ENCODE assay signal across 8 cellular contexts in the genomic region with DNA sequence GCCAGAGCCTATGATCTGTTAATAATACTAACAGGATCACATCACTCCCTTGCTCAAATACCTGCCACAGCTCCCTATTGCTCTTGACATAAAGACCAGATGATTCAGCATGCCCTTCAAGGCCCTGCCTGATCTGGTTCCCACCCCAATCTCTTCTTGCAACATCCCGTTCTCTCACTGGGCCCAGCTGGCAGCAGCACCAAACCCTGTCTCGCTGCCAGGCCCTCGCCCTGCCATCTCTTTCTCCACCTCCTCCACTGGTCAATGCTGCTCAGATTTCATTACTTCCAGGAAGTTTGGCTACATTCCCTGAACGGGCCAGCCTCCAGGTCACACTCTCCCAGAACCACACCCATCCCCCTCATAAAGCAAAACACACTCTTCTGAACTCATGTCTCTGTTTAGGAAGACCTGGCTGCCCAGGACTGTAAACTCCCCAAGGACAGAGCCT. TPM values are rescaled to one million over a fixed set of nuclear protein-coding genes. Genes with fewer than 3 reads are reported as not detected.
DNase-seq lines count a peak whose midpoint lies in the region; ATAC-seq and TF ChIP-seq lines count a peak whose summit lies in the region.
"Had no signal": no experiment of that assay in that cellular context is flagged by ENCODE, and none has a peak within 500 bp of the region (broad histone marks: within the 10 kb centered on the region; RNA-seq: fewer than 3 reads in every experiment).

No MANE protein-coding gene starts in this region.

- H3K36me3 Mint-ChIP-seq in brain (peaks cover 4% of the 10 kb centered on the region), mesothelial cell of epicardium (peaks cover 3% of the 10 kb centered on the region)

- no peak overlapping the region for H2BK20ac ChIP-seq in IMR-90 (ENCODE audit: low read depth, low read length)

- H3K56ac ChIP-seq in IMR-90 (ENCODE audit: extremely low read depth, insufficient read depth, low read length), result no peak overlapping the region

- no peaks in the 10 kb centered on the region for H3K27me3 ChIP-seq in IMR-90 (ENCODE audit: control insufficient read depth, insufficient read depth, low read length)

- H3K4me1 Mint-ChIP-seq in brain (peaks cover 7% of the 10 kb centered on the region), mesothelial cell of epicardium (peaks cover 5% of the 10 kb centered on the region)

- no peak for TF ChIP-seq POLR2A in IMR-90 (IDR thresholded peaks at IDR 0.05; ENCODE audit: low read depth, low read length)

- no peaks in the 10 kb centered on the region for H3K79me1 ChIP-seq in IMR-90 (ENCODE audit: low read depth in 1 of 2, low read length in 2 of 2)

- H3K4me2 ChIP-seq in IMR-90 (ENCODE audit: low read depth, low read length), result no peak overlapping the region
- H3K4me2 ChIP-seq: smooth muscle cell had no signal

- H2AFZ ChIP-seq in IMR-90 (replicated peaks; ENCODE audit: low read length, poor library complexity), result peak overlapping the region; percentile 53

- H3K4me3 ChIP-seq in IMR-90 (ENCODE audit: insufficient read depth, low read depth, low read length), result no peak overlapping the region
- H3K4me3 ChIP-seq: smooth muscle cell had no signal

- H3K4me1 ChIP-seq in IMR-90 (ENCODE audit: control insufficient read depth, insufficient read depth, low read length), result peaks cover 3% of the 10 kb centered on the region; the same call in 1 of the 2 replicates

- H3K27me3 Mint-ChIP-seq in brain, result peaks cover 7% of the 10 kb centered on the region
- no peaks in the 10 kb centered on the region for H3K27me3 Mint-ChIP-seq in mesothelial cell of epicardium (ENCODE audit: low read depth)

- no peak overlapping the region for H3K23ac ChIP-seq in IMR-90 (ENCODE audit: low read depth, low read length)

- H2BK120ac ChIP-seq in IMR-90 (ENCODE audit: low read depth, low read length), result no peak overlapping the region

- intact Hi-C loops in IMR-90 (cut with micrococcal nuclease), result no loop called here

- H3K9me3 Mint-ChIP-seq in brain (no peaks in the 10 kb centered on the region), mesothelial cell of epicardium (no peaks in the 10 kb centered on the region)

- in situ Hi-C loops in IMR-90 (cut with MboI; ENCODE audit: low sequenced_read_pairs), result no loop called here

- H3K27ac Mint-ChIP-seq in brain (peak overlapping the region in 3 of 5 experiments; percentile 77 to 81 (median 79)), mesothelial cell of epicardium (no peak overlapping the region)

- WGBS in IMR-90 (ENCODE audit: extremely low coverage in 2 of 2, insufficient read length in 1 of 2), 2 experiments, result 35% methylated on average over 4 of the region's 4 CpGs; no CpG with 5 or more reads in 1 of the 2 experiments

- no peak for TF ChIP-seq RAD21 in IMR-90 (IDR thresholded peaks at IDR 0.05; ENCODE audit: low read length)

- TF ChIP-seq CTCF in IMR-90 (conservative IDR thresholded peaks at IDR 0.05; ENCODE audit: low read depth, low read length) (no peak), brain (conservative IDR thresholded peaks at IDR 0.05) (no peak), GM10248 (IDR thresholded peaks at IDR 0.05; ENCODE audit: control extremely low read depth, extremely low read depth, low read depth, missing control alignments) (no peak), mesothelial cell of epicardium (IDR thresholded peaks at IDR 0.05; ENCODE audit: unreplicated experiment) (no peak)

- CTCF ChIA-PET in IMR-90 (lab: Yijun Ruan, JAX), result no interaction called here
- CTCF ChIA-PET in GM10248 (lab: Yijun Ruan, JAX), result no interaction called here

- POLR2A ChIA-PET in IMR-90 (lab: Charles Lee; ENCODE audit: unreplicated experiment) (no interaction called here), GM10248 (lab: Yijun Ruan, JAX) (no interaction called here)

- H4K8ac ChIP-seq in IMR-90 (ENCODE audit: low read depth in 2 of 2, low read length in 2 of 2), result no peak overlapping the region

- no peak overlapping the region for H3K9ac ChIP-seq in IMR-90 (ENCODE audit: low read depth, low read length)

- dilution Hi-C loops in IMR-90 (cut with HindIII; ENCODE audit: low sequenced_read_pairs, unreplicated experiment), result no loop called here

- H3K9me1 ChIP-seq in IMR-90 (ENCODE audit: insufficient read depth, low read length), result no peaks in the 10 kb centered on the region

- H3K4ac ChIP-seq in IMR-90 (ENCODE audit: low read depth, low read length), result no peak overlapping the region

- H4K91ac ChIP-seq in IMR-90 (ENCODE audit: insufficient read depth, low read depth, low read length), result no peak overlapping the region

- no peak overlapping the region for H2BK15ac ChIP-seq in IMR-90 (ENCODE audit: low read depth, low read length)

- H3K4me3 Mint-ChIP-seq in brain, result peak overlapping the region in 1 of 5 experiments; percentile 54
- no peak overlapping the region for H3K4me3 Mint-ChIP-seq in mesothelial cell of epicardium

- DNase-seq in IMR-90, result peak; percentile 79
- DNase-seq in left lobe of liver (ENCODE audit: low spot score), result peak; percentile 97
- peak; percentile 92 for DNase-seq in ureter (ENCODE audit: low spot score)
- no peak for DNase-seq in GM10248 (ENCODE audit: extremely low spot score)
- DNase-seq in mesothelial cell of epicardium (ENCODE audit: low spot score in 2 of 2, unreplicated experiment in 2 of 2), result no peak
- no peak for DNase-seq in stimulated activated CD4-positive, alpha-beta T cell treated with anti-CD3 and anti-CD28 coated beads, Interleukin-4, amount 100 ng/mL, for 1 hour

- H4K5ac ChIP-seq in IMR-90 (ENCODE audit: low read depth, low read length), result peak overlapping the region; percentile 29; the same call in 1 of the 2 replicates

- no peak overlapping the region for H3K18ac ChIP-seq in IMR-90 (ENCODE audit: low read depth, low read length)

- H3K36me3 ChIP-seq in IMR-90 (ENCODE audit: control insufficient read depth, insufficient read depth, low read length), result peaks cover 4% of the 10 kb centered on the region

- H3K9me3 ChIP-seq in IMR-90 (ENCODE audit: control insufficient read depth, insufficient read depth, low read length), result no peaks in the 10 kb centered on the region

- no peaks in the 10 kb centered on the region for H4K20me1 ChIP-seq in IMR-90 (ENCODE audit: insufficient read depth, low read length)

- H3K27ac ChIP-seq in IMR-90 (ENCODE audit: insufficient read depth, low read length), result peak overlapping the region; percentile 6; the same call in 1 of the 2 replicates

- H2AK9ac ChIP-seq in IMR-90 (replicated peaks; ENCODE audit: low read depth, low read length, poor library complexity), result peak overlapping the region; percentile 7

- no peak overlapping the region for H2AK5ac ChIP-seq in IMR-90 (ENCODE audit: low read depth, low read length)

- no TSS peak for BruUV-seq in IMR-90 (replicated peaks; lab: Mats Ljungman, UMichigan)

- ATAC-seq in IMR-90 (ENCODE audit: low read depth) (peak; percentile 93), left lobe of liver (peak; percentile 80)

- no peak overlapping the region for H3K14ac ChIP-seq in IMR-90 (replicated peaks; ENCODE audit: low read depth, low read length)

- no peak overlapping the region for H2BK5ac ChIP-seq in IMR-90 (ENCODE audit: low read depth, low read length, poor library complexity, severe bottlenecking)

TF ChIP-seq in IMR-90, 13 proteins besides CTCF, POLR2A, EP300 and RAD21:
- TF ChIP-seq CEBPB (IDR thresholded peaks at IDR 0.05; ENCODE audit: low read depth, low read length) (peak; percentile 82), BHLHE40 (IDR thresholded peaks at IDR 0.05; ENCODE audit: low read depth, low read length) (no peak)

RNA-seq across cellular contexts. Expression of a gene that starts 8.6 kb away (rescaled TPM):
- 20.1 and 21.7 TPM in 2 replicates for total RNA-seq in IMR-90 (2012; rRNA removed)
- 42.2 and 45.3 TPM in 2 replicates for polyA plus RNA-seq in IMR-90 (2012; rRNA removed)
- 28.9 and 55.2 TPM in 2 replicates for polyA plus RNA-seq in IMR-90 (2012; cell fraction: cytosol; rRNA removed)
- polyA plus RNA-seq in IMR-90 (2012; cell fraction: nucleus; rRNA removed; ENCODE audit: low replicate concordance), result 35.9 and 75.7 TPM in 2 replicates
- polyA plus RNA-seq in brain (ENCODE audit: insufficient read depth, low read depth, low replicate concordance), result 64.9 TPM
- total RNA-seq in left lobe of liver, result 21.7 TPM
- 170 TPM for total RNA-seq in ureter
- 45.3 to 47.3 TPM (median 45.7 TPM) in 3 replicates for total RNA-seq in mesothelial cell of epicardium

RNA-seq across cellular contexts. Expression of a gene that starts 16.9 kb away (rescaled TPM):
- 0.54 and 0.56 TPM in 2 replicates for total RNA-seq in IMR-90 (2012; rRNA removed)
- 4.5 and 5.6 TPM in 2 replicates for polyA plus RNA-seq in IMR-90 (2012; rRNA removed)
- 7.9 TPM in 2 replicates for polyA plus RNA-seq in IMR-90 (2012; cell fraction: cytosol; rRNA removed)
- 14.0 and 14.9 TPM in 2 replicates for polyA plus RNA-seq in IMR-90 (2012; cell fraction: nucleus; rRNA removed; ENCODE audit: low replicate concordance)
- 44.7 TPM for polyA plus RNA-seq in brain (ENCODE audit: insufficient read depth, low read depth, low replicate concordance)
- 15.7 TPM for total RNA-seq in left lobe of liver
- total RNA-seq in ureter, result 24.4 TPM
- total RNA-seq in mesothelial cell of epicardium, result 22.9 to 29.6 TPM (median 27.1 TPM) in 3 replicates

RNA-seq across cellular contexts. Expression of a gene that starts 49.0 kb away (rescaled TPM):
- total RNA-seq in IMR-90 (2012; rRNA removed) (4.2 and 4.5 TPM in 2 replicates), left lobe of liver (7.6 TPM), ureter (23.0 TPM), mesothelial cell of epicardium (25.7 to 28.6 TPM (median 26.9 TPM) in 3 replicates)
- polyA plus RNA-seq in IMR-90 (2012; rRNA removed) (14.4 and 17.2 TPM in 2 replicates), brain (ENCODE audit: insufficient read depth, low read depth, low replicate concordance) (3.4 TPM)
- 17.5 and 22.0 TPM in 2 replicates for polyA plus RNA-seq in IMR-90 (2012; cell fraction: cytosol; rRNA removed)
- polyA plus RNA-seq in IMR-90 (2012; cell fraction: nucleus; rRNA removed; ENCODE audit: low replicate concordance), result 28.8 and 60.3 TPM in 2 replicates

RNA-seq across cellular contexts. Expression of a gene that starts 52.8 kb away (rescaled TPM):
- total RNA-seq in IMR-90 (2012; rRNA removed), result 26.7 and 39.4 TPM in 2 replicates
- polyA plus RNA-seq in IMR-90 (2012; rRNA removed), result 87.7 and 104 TPM in 2 replicates
- 79.7 and 87.7 TPM in 2 replicates for polyA plus RNA-seq in IMR-90 (2012; cell fraction: cytosol; rRNA removed)
- polyA plus RNA-seq in IMR-90 (2012; cell fraction: nucleus; rRNA removed; ENCODE audit: low replicate concordance), result 144 and 158 TPM in 2 replicates
- 33.1 TPM for polyA plus RNA-seq in brain (ENCODE audit: insufficient read depth, low read depth, low replicate concordance)
- total RNA-seq in left lobe of liver, result 5.7 TPM
- total RNA-seq in ureter, result 56.2 TPM
- 158 to 170 TPM (median 158 TPM) in 3 replicates for total RNA-seq in mesothelial cell of epicardium

Comparison
In these comparisons a context has a peak if more than half of its experiments do, and no peak if none do; other contexts are left out.
1. DNase-seq: peak in IMR-90 (single experiment), left lobe of liver (single experiment) and ureter (single experiment); none in GM10248 (single experiment), mesothelial cell of epicardium (0 of 2) and stimulated activated CD4-positive, alpha-beta T cell treated with anti-CD3 and anti-CD28 coated beads, Interleukin-4, amount 100 ng/mL, for 1 hour (single experiment).
2. RNA of a gene that starts 16.9 kb away (total RNA-seq): 22.9 to 29.6 TPM in mesothelial cell of epicardium, 24.4 TPM in ureter (single experiment) and 15.7 TPM in left lobe of liver (single experiment); 0.54 to 0.56 TPM in IMR-90; every median in the first group is over 10 times any median in the second.